2 cellular contexts compared by ENCODE assay signal in genomic region chr6:3517350-3517749, GRCh38.
TF ChIP-seq lines count a peak whose summit lies in the region.

No MANE protein-coding gene starts in this region.

TF ChIP-seq in IMR-90, 13 proteins besides CTCF, POLR2A, EP300 and RAD21:
- peak; percentile 80 for TF ChIP-seq FOS (IDR thresholded peaks at IDR 0.05; ENCODE audit: low read depth, low read length)
- peak; percentile 99 for TF ChIP-seq CEBPB (IDR thresholded peaks at IDR 0.05; ENCODE audit: low read depth, low read length)
- TF ChIP-seq MAFK (IDR thresholded peaks at IDR 0.05; ENCODE audit: low read depth, low read length), result peak; percentile 37; the same call in 1 of the 2 replicates
- TF ChIP-seq CHD1 (IDR thresholded peaks at IDR 0.05; ENCODE audit: low read depth, low read length), result no peak
- TF ChIP-seq ELK1 (IDR thresholded peaks at IDR 0.05; ENCODE audit: borderline replicate concordance, low read depth, low read length), result no peak
- no peak for TF ChIP-seq MAZ (IDR thresholded peaks at IDR 0.05; ENCODE audit: borderline replicate concordance, low read depth, low read length)
- 0 out of 2 replicates have a peak, but pooled peaks have one; percentile 7 for TF ChIP-seq BHLHE40 (IDR thresholded peaks at IDR 0.05; ENCODE audit: low read depth, low read length)
- TF ChIP-seq RFX5 (IDR thresholded peaks at IDR 0.05; ENCODE audit: low read depth, low read length), result no peak
- TF ChIP-seq, protein P1, sequence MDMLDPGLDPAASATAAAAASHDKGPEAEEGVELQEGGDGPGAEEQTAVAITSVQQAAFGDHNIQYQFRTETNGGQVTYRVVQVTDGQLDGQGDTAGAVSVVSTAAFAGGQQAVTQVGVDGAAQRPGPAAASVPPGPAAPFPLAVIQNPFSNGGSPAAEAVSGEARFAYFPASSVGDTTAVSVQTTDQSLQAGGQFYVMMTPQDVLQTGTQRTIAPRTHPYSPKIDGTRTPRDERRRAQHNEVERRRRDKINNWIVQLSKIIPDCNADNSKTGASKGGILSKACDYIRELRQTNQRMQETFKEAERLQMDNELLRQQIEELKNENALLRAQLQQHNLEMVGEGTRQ (IDR thresholded peaks at IDR 0.05; ENCODE audit: low read depth, low read length), result peak; percentile 20; the same call in 1 of the 2 replicates
- no peak for TF ChIP-seq SMC3 (IDR thresholded peaks at IDR 0.05; ENCODE audit: low read depth, low read length)

TF ChIP-seq in HEK293T, 16 proteins besides CTCF, POLR2A, EP300 and RAD21 (continued from another document):
- TF ChIP-seq NFRKB (IDR thresholded peaks at IDR 0.05), result no peak
- TF ChIP-seq HDGF (IDR thresholded peaks at IDR 0.05; ENCODE audit: borderline replicate concordance), result no peak
- no peak for TF ChIP-seq ZNF384 (IDR thresholded peaks at IDR 0.05)
- no peak for TF ChIP-seq LEF1 (IDR thresholded peaks at IDR 0.05; ENCODE audit: borderline replicate concordance)
- TF ChIP-seq FOXA1 (IDR thresholded peaks at IDR 0.05), result no peak
- no peak for TF ChIP-seq SP1 (IDR thresholded peaks at IDR 0.05)
- no peak for TF ChIP-seq L3MBTL2 (conservative IDR thresholded peaks at IDR 0.05)
- TF ChIP-seq SUZ12 (IDR thresholded peaks at IDR 0.05), result no peak
